ENCODE assay signal across 25 cellular contexts in the genomic region with DNA sequence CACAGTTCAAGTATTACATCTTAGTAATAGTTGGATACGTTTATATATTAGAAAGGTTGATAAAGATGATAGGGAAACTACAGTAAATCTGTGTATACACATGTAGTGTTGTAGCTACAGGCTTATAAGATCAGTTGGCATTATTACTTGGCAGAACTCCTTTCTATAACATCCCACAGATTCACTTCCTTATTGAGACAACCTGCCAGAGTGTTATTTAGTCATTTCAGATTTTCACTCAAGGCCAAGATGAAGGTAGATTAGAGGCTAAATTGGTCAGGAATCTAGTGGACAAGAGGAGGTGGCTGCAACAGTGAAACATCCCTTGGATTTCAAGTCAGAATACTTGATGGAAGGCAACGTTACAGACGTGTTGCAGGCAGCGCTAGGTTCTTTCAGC.
"Had no signal": no experiment of that assay in that cellular context is flagged by ENCODE, and none has a peak within 500 bp of the region (broad histone marks: within the 10 kb centered on the region; RNA-seq: fewer than 3 reads in every experiment).

No MANE protein-coding gene starts in this region.

- H3K4me3 ChIP-seq: body of pancreas, dorsolateral prefrontal cortex, neural progenitor cell, psoas muscle, tibial artery, uterus had no signal

- H3K27me3 ChIP-seq: body of pancreas, neural progenitor cell, tibial artery, uterus had no signal

- DNase-seq: activated CD4-positive, alpha-beta memory T cell treated with anti-CD3 and anti-CD28 coated beads, Interleukin-2, amount 10 ng/mL, durations not matched to agents 7 days and 5 days; activated CD4-positive, alpha-beta T cell treated with anti-CD3 and anti-CD28 coated beads for 36 hours; activated CD8-positive, alpha-beta memory T cell treated with anti-CD3 and anti-CD28 coated beads, Interleukin-2, amount 10 ng/mL, durations not matched to agents 7 days and 5 days; activated naive CD4-positive, alpha-beta T cell; activated naive CD8-positive, alpha-beta T cell treated with anti-CD3 and anti-CD28 coated beads for 36 hours; body of pancreas; caudate nucleus; dorsolateral prefrontal cortex; foreskin fibroblast; hippocampal formation; islet precursor cell; mammary epithelial cell; naive B cell; psoas muscle; right cardiac atrium; stimulated activated naive CD8-positive, alpha-beta T cell treated with anti-CD3 and anti-CD28 coated beads, Interleukin-15, Interleukin-2, amounts not matched to agents 100 U/mL and 50 U/mL, for 24 hours; substantia nigra; tibial artery; uterus had no signal

- H3K4me2 ChIP-seq: neural progenitor cell had no signal

- H3K36me3 Mint-ChIP-seq: activated CD8-positive, alpha-beta memory T cell treated with anti-CD3 and anti-CD28 coated beads, Interleukin-2, amount 10 ng/mL, durations not matched to agents 7 days and 5 days; activated naive CD8-positive, alpha-beta T cell treated with anti-CD3 and anti-CD28 coated beads for 36 hours; naive B cell; neural progenitor cell had no signal

- H2AFZ ChIP-seq: neural progenitor cell had no signal

- ATAC-seq: activated CD4-positive, alpha-beta T cell treated with anti-CD3 and anti-CD28 coated beads for 36 hours; activated CD8-positive, alpha-beta memory T cell treated with anti-CD3 and anti-CD28 coated beads, Interleukin-2, amount 10 ng/mL, durations not matched to agents 7 days and 5 days; activated T-helper 17 cell treated with anti-CD3 and anti-CD28 coated beads, Interleukin-2, amount 50 U/mL, for 72 hours; body of pancreas; left lobe of liver; psoas muscle; right cardiac atrium; stimulated activated naive CD8-positive, alpha-beta T cell treated with anti-CD3 and anti-CD28 coated beads, Interleukin-15, Interleukin-2, amounts not matched to agents 100 U/mL and 50 U/mL, for 24 hours; WTC11 had no signal

- H3K4me3 Mint-ChIP-seq: activated CD4-positive, alpha-beta memory T cell treated with anti-CD3 and anti-CD28 coated beads, Interleukin-2, amount 10 ng/mL, durations not matched to agents 7 days and 5 days; activated CD4-positive, alpha-beta T cell treated with anti-CD3 and anti-CD28 coated beads for 36 hours; activated CD8-positive, alpha-beta memory T cell treated with anti-CD3 and anti-CD28 coated beads, Interleukin-2, amount 10 ng/mL, durations not matched to agents 7 days and 5 days; activated naive CD8-positive, alpha-beta T cell treated with anti-CD3 and anti-CD28 coated beads for 36 hours; activated T-helper 17 cell treated with anti-CD3 and anti-CD28 coated beads, Interleukin-2, amount 50 U/mL, for 72 hours; naive B cell; neural progenitor cell; T-helper 2 cell treated with Interferon-gamma antibody and Interleukin-4, amounts not matched to agents 5 μg/mL and 100 μg/mL, for 36 hours; WTC11 had no signal

- H3K9ac ChIP-seq: neural progenitor cell had no signal

- H3K4me1 Mint-ChIP-seq: activated CD4-positive, alpha-beta memory T cell treated with anti-CD3 and anti-CD28 coated beads, Interleukin-2, amount 10 ng/mL, durations not matched to agents 7 days and 5 days; activated CD8-positive, alpha-beta memory T cell treated with anti-CD3 and anti-CD28 coated beads, Interleukin-2, amount 10 ng/mL, durations not matched to agents 7 days and 5 days; activated naive CD8-positive, alpha-beta T cell treated with anti-CD3 and anti-CD28 coated beads for 36 hours; activated T-helper 17 cell treated with anti-CD3 and anti-CD28 coated beads, Interleukin-2, amount 50 U/mL, for 72 hours; neural progenitor cell had no signal

- H3K27ac ChIP-seq: body of pancreas, epithelial cell of prostate, neural progenitor cell, psoas muscle, tibial artery, uterus had no signal

- H3K9me3 Mint-ChIP-seq: activated CD4-positive, alpha-beta memory T cell treated with anti-CD3 and anti-CD28 coated beads, Interleukin-2, amount 10 ng/mL, durations not matched to agents 7 days and 5 days; activated naive CD8-positive, alpha-beta T cell treated with anti-CD3 and anti-CD28 coated beads for 36 hours; activated T-helper 17 cell treated with anti-CD3 and anti-CD28 coated beads, Interleukin-2, amount 50 U/mL, for 72 hours; naive B cell; neural progenitor cell; T-helper 2 cell treated with Interferon-gamma antibody and Interleukin-4, amounts not matched to agents 5 μg/mL and 100 μg/mL, for 36 hours; WTC11 had no signal

- H3K27ac Mint-ChIP-seq: activated CD4-positive, alpha-beta memory T cell treated with anti-CD3 and anti-CD28 coated beads, Interleukin-2, amount 10 ng/mL, durations not matched to agents 7 days and 5 days; activated CD4-positive, alpha-beta T cell treated with anti-CD3 and anti-CD28 coated beads for 36 hours; activated CD8-positive, alpha-beta memory T cell treated with anti-CD3 and anti-CD28 coated beads, Interleukin-2, amount 10 ng/mL, durations not matched to agents 7 days and 5 days; activated naive CD8-positive, alpha-beta T cell treated with anti-CD3 and anti-CD28 coated beads for 36 hours; activated T-helper 17 cell treated with anti-CD3 and anti-CD28 coated beads, Interleukin-2, amount 50 U/mL, for 72 hours; naive B cell; neural progenitor cell; T-helper 2 cell treated with Interferon-gamma antibody and Interleukin-4, amounts not matched to agents 5 μg/mL and 100 μg/mL, for 36 hours; WTC11 had no signal

- H3K9me3 ChIP-seq: body of pancreas, psoas muscle, tibial artery, uterus had no signal

- H3K36me3 ChIP-seq: neural progenitor cell, uterus had no signal

- H3K4me1 ChIP-seq: body of pancreas, neural progenitor cell, tibial artery, uterus had no signal
